10 cellular contexts compared by ENCODE assay signal in genomic region chr2:236366406-236366805, GRCh38.
DNase-seq lines count a peak whose midpoint lies in the region; ATAC-seq and TF ChIP-seq lines count a peak whose summit lies in the region.
"Had no signal": no experiment of that assay in that cellular context is flagged by ENCODE, and none has a peak within 500 bp of the region (broad histone marks: within the 10 kb centered on the region; RNA-seq: fewer than 3 reads in every experiment).

No MANE protein-coding gene starts in this region.

- H3K27ac Mint-ChIP-seq in T-helper 2 cell treated with Interferon-gamma antibody and Interleukin-4, amounts not matched to agents 5 μg/mL and 100 μg/mL, for 36 hours, result peak overlapping the region; percentile 54
- peak overlapping the region; percentile 5 to 85 for H3K27ac Mint-ChIP-seq in effector memory CD8-positive, alpha-beta T cell
- H3K27ac Mint-ChIP-seq in type B pancreatic cell, result no peak overlapping the region
- H3K27ac Mint-ChIP-seq: dendritic cell treated with granulocyte-macrophage colony-stimulating factor and Interleukin-4, amounts not matched to agents 40 ng/mL and 50 ng/mL, for 4 days had no signal

- peak overlapping the region; percentile 76 for H3K4me3 Mint-ChIP-seq in T-helper 2 cell treated with Interferon-gamma antibody and Interleukin-4, amounts not matched to agents 5 μg/mL and 100 μg/mL, for 36 hours
- H3K4me3 Mint-ChIP-seq in effector memory CD8-positive, alpha-beta T cell, result peak overlapping the region; percentile 83 to 89
- H3K4me3 Mint-ChIP-seq in type B pancreatic cell, result no peak overlapping the region
- H3K4me3 Mint-ChIP-seq: dendritic cell treated with granulocyte-macrophage colony-stimulating factor and Interleukin-4, amounts not matched to agents 40 ng/mL and 50 ng/mL, for 4 days had no signal

- peak; percentile 80 for ATAC-seq in GM19351 (IDR thresholded peaks at IDR 0.05; ENCODE audit: unreplicated experiment)
- ATAC-seq in effector memory CD8-positive, alpha-beta T cell (replicated peaks), result peak; percentile 97
- ATAC-seq in HG02981 (IDR thresholded peaks at IDR 0.05; ENCODE audit: unreplicated experiment), result no peak

- H3K27me3 Mint-ChIP-seq in T-helper 2 cell treated with Interferon-gamma antibody and Interleukin-4, amounts not matched to agents 5 μg/mL and 100 μg/mL, for 36 hours (ENCODE audit: low read depth), result peaks cover 63% of the 10 kb centered on the region
- H3K27me3 Mint-ChIP-seq in effector memory CD8-positive, alpha-beta T cell, result peaks cover 34 to 36% of the 10 kb centered on the region in 2 donors
- H3K27me3 Mint-ChIP-seq in type B pancreatic cell, result peaks cover 8% of the 10 kb centered on the region

- no peaks in the 10 kb centered on the region for H3K36me3 Mint-ChIP-seq in T-helper 2 cell treated with Interferon-gamma antibody and Interleukin-4, amounts not matched to agents 5 μg/mL and 100 μg/mL, for 36 hours (ENCODE audit: low read depth)
- H3K36me3 Mint-ChIP-seq in effector memory CD8-positive, alpha-beta T cell (ENCODE audit: insufficient read depth), result no peaks in the 10 kb centered on the region
- no peaks in the 10 kb centered on the region for H3K36me3 Mint-ChIP-seq in type B pancreatic cell

- H3K9me3 ChIP-seq in WERI-Rb-1 (ENCODE audit: severe bottlenecking), result no peaks in the 10 kb centered on the region
- H3K9me3 ChIP-seq: spleen had no signal

- peak; percentile 4 for DNase-seq in CMK (ENCODE audit: low read depth)
- no peak for DNase-seq in T-helper 2 cell treated with Interferon-gamma antibody and Interleukin-4, amounts not matched to agents 5 μg/mL and 100 μg/mL, for 36 hours (ENCODE audit: low spot score)
- peak in 2 of 3 experiments; percentile 15 to 21 for DNase-seq in effector memory CD8-positive, alpha-beta T cell
- DNase-seq in OCI-M1 (lab: John Stamatoyannopoulos, UW), result no peak
- no peak for DNase-seq in type B pancreatic cell (ENCODE audit: extremely low spot score, unreplicated experiment)
- no peak for DNase-seq in WERI-Rb-1
- DNase-seq: spleen had no signal

- no peak overlapping the region for H3K4me3 ChIP-seq in WERI-Rb-1 (ENCODE audit: low read depth, low read length)
- H3K4me3 ChIP-seq: spleen had no signal

- H3K27me3 ChIP-seq in WERI-Rb-1 (ENCODE audit: insufficient read depth, low read depth, severe bottlenecking), result peaks cover 65% of the 10 kb centered on the region

- TF ChIP-seq CTCF in type B pancreatic cell (conservative IDR thresholded peaks at IDR 0.05), result no peak
- TF ChIP-seq CTCF in WERI-Rb-1 (IDR thresholded peaks at IDR 0.05; ENCODE audit: low read depth, low read length), result no peak

- no peaks in the 10 kb centered on the region for H3K9me3 Mint-ChIP-seq in T-helper 2 cell treated with Interferon-gamma antibody and Interleukin-4, amounts not matched to agents 5 μg/mL and 100 μg/mL, for 36 hours
- H3K9me3 Mint-ChIP-seq in effector memory CD8-positive, alpha-beta T cell, result no peaks in the 10 kb centered on the region
- no peaks in the 10 kb centered on the region for H3K9me3 Mint-ChIP-seq in type B pancreatic cell
- H3K9me3 Mint-ChIP-seq: dendritic cell treated with granulocyte-macrophage colony-stimulating factor and Interleukin-4, amounts not matched to agents 40 ng/mL and 50 ng/mL, for 4 days had no signal

- peaks cover 28% of the 10 kb centered on the region for H3K4me1 Mint-ChIP-seq in T-helper 2 cell treated with Interferon-gamma antibody and Interleukin-4, amounts not matched to agents 5 μg/mL and 100 μg/mL, for 36 hours (ENCODE audit: low read depth)
- peaks cover 38 to 39% of the 10 kb centered on the region in 2 donors for H3K4me1 Mint-ChIP-seq in effector memory CD8-positive, alpha-beta T cell (ENCODE audit: low read depth in 2 of 2)
- H3K4me1 Mint-ChIP-seq in type B pancreatic cell (ENCODE audit: unreplicated experiment), result peaks cover 13% of the 10 kb centered on the region

- H3K27ac ChIP-seq in WERI-Rb-1, result no peak overlapping the region
- H3K27ac ChIP-seq: spleen had no signal

- H3K36me3 ChIP-seq in WERI-Rb-1, result no peaks in the 10 kb centered on the region
- H3K36me3 ChIP-seq: spleen had no signal

Comparison
In these comparisons a context has a peak if more than half of its experiments do, and no peak if none do; other contexts are left out.
1. DNase-seq: peak in CMK (single experiment) and effector memory CD8-positive, alpha-beta T cell (2 of 3); none in T-helper 2 cell treated with Interferon-gamma antibody and Interleukin-4, amounts not matched to agents 5 μg/mL and 100 μg/mL, for 36 hours (single experiment), OCI-M1 (single experiment), type B pancreatic cell (single experiment) and WERI-Rb-1 (single experiment).